ENCODE assay signal across 1 cellular context in the genomic region with DNA sequence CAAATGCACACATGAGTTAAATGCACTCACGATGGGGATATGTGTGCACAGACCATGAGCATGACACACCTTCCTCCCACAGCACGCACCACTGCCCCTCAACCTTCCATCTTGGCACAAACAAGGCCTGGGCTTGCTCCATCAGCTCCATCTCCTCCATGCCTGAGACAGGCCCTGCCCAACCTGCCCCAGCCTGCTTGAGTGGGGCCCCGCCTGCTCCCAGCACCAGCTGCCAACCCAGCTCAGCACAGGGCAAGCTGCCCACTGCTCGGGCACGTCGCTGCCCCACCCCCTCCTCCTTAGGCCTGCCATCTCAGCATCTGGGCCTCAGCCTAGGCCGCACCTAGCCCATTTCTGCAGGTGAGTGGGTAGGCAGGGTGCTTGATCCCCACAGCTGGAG.
TF ChIP-seq lines count a peak whose summit lies in the region.

No MANE protein-coding gene starts in this region.

TF ChIP-seq in IMR-90, 13 proteins besides CTCF, POLR2A, EP300 and RAD21:
- TF ChIP-seq MAZ (IDR thresholded peaks at IDR 0.05; ENCODE audit: borderline replicate concordance, low read depth, low read length) = no peak
- TF ChIP-seq FOS (IDR thresholded peaks at IDR 0.05; ENCODE audit: low read depth, low read length) = no peak
- TF ChIP-seq SMC3 (IDR thresholded peaks at IDR 0.05; ENCODE audit: low read depth, low read length) = no peak
- no peak for TF ChIP-seq CHD1 (IDR thresholded peaks at IDR 0.05; ENCODE audit: low read depth, low read length)
- TF ChIP-seq RFX5 (IDR thresholded peaks at IDR 0.05; ENCODE audit: low read depth, low read length) = no peak
- TF ChIP-seq NFE2L2 (IDR thresholded peaks at IDR 0.05; ENCODE audit: low read depth, low read length) = no peak
- no peak for TF ChIP-seq RCOR1 (IDR thresholded peaks at IDR 0.05; ENCODE audit: insufficient replicate concordance, low read length)
- TF ChIP-seq, protein P1, sequence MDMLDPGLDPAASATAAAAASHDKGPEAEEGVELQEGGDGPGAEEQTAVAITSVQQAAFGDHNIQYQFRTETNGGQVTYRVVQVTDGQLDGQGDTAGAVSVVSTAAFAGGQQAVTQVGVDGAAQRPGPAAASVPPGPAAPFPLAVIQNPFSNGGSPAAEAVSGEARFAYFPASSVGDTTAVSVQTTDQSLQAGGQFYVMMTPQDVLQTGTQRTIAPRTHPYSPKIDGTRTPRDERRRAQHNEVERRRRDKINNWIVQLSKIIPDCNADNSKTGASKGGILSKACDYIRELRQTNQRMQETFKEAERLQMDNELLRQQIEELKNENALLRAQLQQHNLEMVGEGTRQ (IDR thresholded peaks at IDR 0.05; ENCODE audit: low read depth, low read length) = no peak
- TF ChIP-seq MXI1 (IDR thresholded peaks at IDR 0.05; ENCODE audit: borderline replicate concordance, low read depth, low read length) = no peak
- TF ChIP-seq BHLHE40 (IDR thresholded peaks at IDR 0.05; ENCODE audit: low read depth, low read length) = no peak
- TF ChIP-seq MAFK (IDR thresholded peaks at IDR 0.05; ENCODE audit: low read depth, low read length) = no peak
- TF ChIP-seq CEBPB (IDR thresholded peaks at IDR 0.05; ENCODE audit: low read depth, low read length) = no peak
- TF ChIP-seq, protein P2, sequence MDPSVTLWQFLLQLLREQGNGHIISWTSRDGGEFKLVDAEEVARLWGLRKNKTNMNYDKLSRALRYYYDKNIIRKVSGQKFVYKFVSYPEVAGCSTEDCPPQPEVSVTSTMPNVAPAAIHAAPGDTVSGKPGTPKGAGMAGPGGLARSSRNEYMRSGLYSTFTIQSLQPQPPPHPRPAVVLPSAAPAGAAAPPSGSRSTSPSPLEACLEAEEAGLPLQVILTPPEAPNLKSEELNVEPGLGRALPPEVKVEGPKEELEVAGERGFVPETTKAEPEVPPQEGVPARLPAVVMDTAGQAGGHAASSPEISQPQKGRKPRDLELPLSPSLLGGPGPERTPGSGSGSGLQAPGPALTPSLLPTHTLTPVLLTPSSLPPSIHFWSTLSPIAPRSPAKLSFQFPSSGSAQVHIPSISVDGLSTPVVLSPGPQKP (IDR thresholded peaks at IDR 0.05; ENCODE audit: borderline replicate concordance, low read depth, low read length) = no peak
TF ChIP-seq in IMR-90: peak in this region for 0.
